Comparison of ENCODE assay signal across 11 cellular contexts in the genomic region with DNA sequence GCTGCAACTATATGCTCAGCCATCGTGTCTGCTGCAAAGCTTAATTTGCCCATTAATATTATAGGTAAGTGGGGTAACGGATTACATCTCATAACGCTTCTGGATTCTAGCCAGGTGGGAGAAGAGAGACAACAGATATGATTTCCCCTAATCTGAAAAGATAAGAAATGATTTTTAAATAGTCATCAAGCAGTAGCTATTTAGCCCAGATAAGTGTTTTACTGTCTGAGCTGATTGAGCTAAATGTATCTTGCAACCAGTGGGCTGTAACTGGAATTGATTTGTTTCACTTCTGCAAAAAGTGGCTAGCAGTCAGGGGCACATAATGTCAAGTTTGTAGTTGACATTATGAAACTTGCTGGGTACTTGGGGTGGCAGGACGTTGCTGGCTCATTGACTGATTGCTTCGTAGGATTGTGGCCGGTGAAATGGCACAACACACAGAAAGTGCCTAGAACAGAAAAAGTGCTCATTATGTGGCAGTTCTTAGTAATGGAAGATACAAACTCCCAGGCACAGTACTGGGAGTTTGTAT. TPM values are rescaled to one million over a fixed set of nuclear protein-coding genes. Genes with fewer than 3 reads are reported as not detected.
DNase-seq lines count a peak whose midpoint lies in the region; ATAC-seq, FAIRE-seq and TF ChIP-seq lines count a peak whose summit lies in the region.
"Had no signal": no experiment of that assay in that cellular context is flagged by ENCODE, and none has a peak within 500 bp of the region (broad histone marks: within the 10 kb centered on the region; RNA-seq: fewer than 3 reads in every experiment).

No MANE protein-coding gene starts in this region.

- DNase-seq in Ammon's horn (ENCODE audit: low spot score) = peak; percentile 46
- peak; percentile 15 for DNase-seq in GM19239 (ENCODE audit: insufficient read length, low spot score)
- peak; percentile 74 for DNase-seq in NAMALWA (ENCODE audit: low spot score)
- no peak for DNase-seq in brain microvascular endothelial cell
- no peak for DNase-seq in DMS79 (lab: John Stamatoyannopoulos, UW)
- DNase-seq in stimulated activated CD4-positive, alpha-beta T cell treated with anti-CD3 and anti-CD28 coated beads, Interleukin-15, amount 100 ng/mL, for 24 hours = no peak
- DNase-seq in foreskin keratinocyte = no peak
- DNase-seq: NCI-H187 treated with DMSO at 0.1 percent for 48 hours; stimulated activated CD4-positive, alpha-beta T cell treated with anti-CD3 and anti-CD28 coated beads, Interleukin-2, amount 100 ng/mL, for 24 hours had no signal

- no peak overlapping the region for H3K27ac ChIP-seq in brain microvascular endothelial cell
- no peak overlapping the region for H3K27ac ChIP-seq in foreskin keratinocyte

- peak; percentile 88 for FAIRE-seq in GM19239 (lab: Jason Lieb, UNC)

- peaks cover 26% of the 10 kb centered on the region for H3K36me3 ChIP-seq in brain microvascular endothelial cell (replicated peaks)

- no peaks in the 10 kb centered on the region for H3K27me3 ChIP-seq in brain microvascular endothelial cell (replicated peaks)
- H3K27me3 ChIP-seq in foreskin keratinocyte = no peaks in the 10 kb centered on the region
- H3K27me3 ChIP-seq: upper lobe of left lung had no signal

- no peaks in the 10 kb centered on the region for H3K4me1 ChIP-seq in foreskin keratinocyte

- in situ Hi-C loops in brain microvascular endothelial cell (cut with HindIII; ENCODE audit: low pct_ligation_motif_present, low sequenced_read_pairs) = no loop called here

- peak; percentile 82 for ATAC-seq in HG02884 (IDR thresholded peaks at IDR 0.05; ENCODE audit: unreplicated experiment)
- no peak for ATAC-seq in foreskin keratinocyte

- no peak overlapping the region for H3K4me3 ChIP-seq in brain microvascular endothelial cell (ENCODE audit: low read depth, low read length)
- H3K4me3 ChIP-seq: upper lobe of left lung had no signal

- TF ChIP-seq CTCF in brain microvascular endothelial cell (IDR thresholded peaks at IDR 0.05; ENCODE audit: low read depth, low read length, missing control alignments) (no peak), foreskin keratinocyte (conservative IDR thresholded peaks at IDR 0.05) (no peak)

RNA-seq across cellular contexts. Expression of gene LAP3, which starts 18.5 kb away (rescaled TPM):
- total RNA-seq in foreskin keratinocyte = 95.9 and 96.1 TPM in 2 replicates
- polyA plus RNA-seq in foreskin keratinocyte = 56.2 and 60.8 TPM in 2 replicates

RNA-seq across cellular contexts. Expression of gene MED28, which starts 18.9 kb away (rescaled TPM):
- 23.8 and 36.3 TPM in 2 replicates for total RNA-seq in foreskin keratinocyte
- 39.3 and 51.9 TPM in 2 replicates for polyA plus RNA-seq in foreskin keratinocyte

Comparison
In these comparisons a context has a peak if more than half of its experiments do, and no peak if none do; other contexts are left out.
1. DNase-seq: peak in Ammon's horn (single experiment), GM19239 (single experiment) and NAMALWA (single experiment); none in brain microvascular endothelial cell (single experiment), DMS79 (single experiment), stimulated activated CD4-positive, alpha-beta T cell treated with anti-CD3 and anti-CD28 coated beads, Interleukin-15, amount 100 ng/mL, for 24 hours (single experiment) and foreskin keratinocyte (0 of 2).